ENCODE assay signal across 1 cellular context in the genomic region with DNA sequence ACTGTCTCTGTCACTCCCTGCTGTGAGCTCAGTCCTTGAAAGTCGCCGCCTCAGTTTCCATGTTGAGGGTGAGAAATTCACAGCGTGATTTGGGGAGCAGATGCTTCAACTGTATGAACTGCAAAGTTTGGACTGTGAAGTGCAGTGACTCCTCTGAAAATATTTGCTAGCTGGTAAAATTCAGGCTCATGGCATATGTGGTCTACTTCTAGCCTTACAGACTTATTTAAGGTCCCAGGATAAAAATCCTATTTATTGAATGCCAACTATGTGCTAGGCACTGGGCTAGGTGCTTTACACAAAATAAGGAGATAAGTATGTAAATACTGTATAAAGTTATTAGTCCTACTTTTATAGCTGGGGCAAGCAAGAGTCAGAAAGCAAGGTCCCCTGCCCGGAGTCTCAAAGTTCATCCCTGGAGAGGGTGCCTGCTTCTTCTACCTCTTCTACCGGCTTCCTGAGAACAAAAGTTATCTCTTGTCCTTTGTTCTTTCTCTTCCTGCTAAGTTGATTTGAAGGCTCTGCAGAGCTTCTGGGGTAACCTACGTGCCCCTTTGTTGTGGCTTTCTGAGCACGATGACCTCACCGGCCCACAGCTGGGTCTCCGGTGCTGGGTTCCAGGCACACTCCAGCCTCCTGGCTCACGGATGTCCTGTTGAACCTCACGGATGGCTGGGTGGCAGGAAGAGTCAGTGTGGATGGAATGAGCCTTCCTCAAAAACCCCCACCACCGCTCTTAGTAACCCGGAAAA.
TF ChIP-seq lines count a peak whose summit lies in the region.

No MANE protein-coding gene starts in this region.

TF ChIP-seq in SK-N-SH treated with all-trans-retinoic acid at 6 μM for 48 hours, 23 proteins besides CTCF, POLR2A, EP300 and RAD21 (continued from another document):
- TF ChIP-seq, protein P1, sequence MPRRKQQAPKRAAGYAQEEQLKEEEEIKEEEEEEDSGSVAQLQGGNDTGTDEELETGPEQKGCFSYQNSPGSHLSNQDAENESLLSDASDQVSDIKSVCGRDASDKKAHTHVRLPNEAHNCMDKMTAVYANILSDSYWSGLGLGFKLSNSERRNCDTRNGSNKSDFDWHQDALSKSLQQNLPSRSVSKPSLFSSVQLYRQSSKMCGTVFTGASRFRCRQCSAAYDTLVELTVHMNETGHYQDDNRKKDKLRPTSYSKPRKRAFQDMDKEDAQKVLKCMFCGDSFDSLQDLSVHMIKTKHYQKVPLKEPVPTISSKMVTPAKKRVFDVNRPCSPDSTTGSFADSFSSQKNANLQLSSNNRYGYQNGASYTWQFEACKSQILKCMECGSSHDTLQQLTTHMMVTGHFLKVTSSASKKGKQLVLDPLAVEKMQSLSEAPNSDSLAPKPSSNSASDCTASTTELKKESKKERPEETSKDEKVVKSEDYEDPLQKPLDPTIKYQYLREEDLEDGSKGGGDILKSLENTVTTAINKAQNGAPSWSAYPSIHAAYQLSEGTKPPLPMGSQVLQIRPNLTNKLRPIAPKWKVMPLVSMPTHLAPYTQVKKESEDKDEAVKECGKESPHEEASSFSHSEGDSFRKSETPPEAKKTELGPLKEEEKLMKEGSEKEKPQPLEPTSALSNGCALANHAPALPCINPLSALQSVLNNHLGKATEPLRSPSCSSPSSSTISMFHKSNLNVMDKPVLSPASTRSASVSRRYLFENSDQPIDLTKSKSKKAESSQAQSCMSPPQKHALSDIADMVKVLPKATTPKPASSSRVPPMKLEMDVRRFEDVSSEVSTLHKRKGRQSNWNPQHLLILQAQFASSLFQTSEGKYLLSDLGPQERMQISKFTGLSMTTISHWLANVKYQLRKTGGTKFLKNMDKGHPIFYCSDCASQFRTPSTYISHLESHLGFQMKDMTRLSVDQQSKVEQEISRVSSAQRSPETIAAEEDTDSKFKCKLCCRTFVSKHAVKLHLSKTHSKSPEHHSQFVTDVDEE (CRISPR knock-in tag; IDR thresholded peaks at IDR 0.05) = no peak
- TF ChIP-seq ZFP30 (CRISPR knock-in tag; IDR thresholded peaks at IDR 0.05) = no peak
- TF ChIP-seq CSDC2 (CRISPR knock-in tag; IDR thresholded peaks at IDR 0.05) = no peak
- TF ChIP-seq ZFP3 (CRISPR knock-in tag; IDR thresholded peaks at IDR 0.05) = no peak
- TF ChIP-seq ZNF8 (CRISPR knock-in tag; IDR thresholded peaks at IDR 0.05) = no peak
- no peak for TF ChIP-seq RARB (CRISPR knock-in tag; IDR thresholded peaks at IDR 0.05)
- TF ChIP-seq OSR1 (CRISPR knock-in tag; IDR thresholded peaks at IDR 0.05) = no peak
- no peak for TF ChIP-seq ISL1 (CRISPR knock-in tag; IDR thresholded peaks at IDR 0.05)
- TF ChIP-seq SNAI2 (CRISPR knock-in tag; IDR thresholded peaks at IDR 0.05) = no peak
